1 cellular context compared by ENCODE assay signal in genomic region chr19:7917292-7918061, GRCh38.
A peak's percentile ranks its signal among the peaks of the same experiment; 100 is the strongest.
TF ChIP-seq lines count a peak whose summit lies in the region.

No MANE protein-coding gene starts in this region.

TF ChIP-seq in HEK293, 187 proteins besides CTCF, POLR2A, EP300 and RAD21 (continued from another document and continues in another):
- no peak for TF ChIP-seq GLI2 (tag by site-specific recombination; IDR thresholded peaks at IDR 0.05; ENCODE audit: borderline replicate concordance, low read depth)
- peak; percentile 81 for TF ChIP-seq ZBTB20 (tag by site-specific recombination; IDR thresholded peaks at IDR 0.05)
- no peak for TF ChIP-seq ZSCAN23 (tag by site-specific recombination; IDR thresholded peaks at IDR 0.05)
- TF ChIP-seq ZNF404 (tag by site-specific recombination; IDR thresholded peaks at IDR 0.05) = no peak
- peak; percentile 92 for TF ChIP-seq ZFHX2 (tag by site-specific recombination; conservative IDR thresholded peaks at IDR 0.05)
- no peak for TF ChIP-seq ZNF350 (tag by site-specific recombination; IDR thresholded peaks at IDR 0.05)
- TF ChIP-seq ZNF561 (tag by site-specific recombination; IDR thresholded peaks at IDR 0.05; ENCODE audit: borderline replicate concordance) = peak; percentile 62; the same call in 1 of the 2 replicates
- TF ChIP-seq ZNF549 (tag by site-specific recombination; IDR thresholded peaks at IDR 0.05) = no peak
- no peak for TF ChIP-seq ZNF518A (tag by site-specific recombination; conservative IDR thresholded peaks at IDR 0.05; ENCODE audit: low read depth)
- TF ChIP-seq ZNF558 (tag by site-specific recombination; IDR thresholded peaks at IDR 0.05) = no peak
- no peak for TF ChIP-seq ZNF223 (tag by site-specific recombination; IDR thresholded peaks at IDR 0.05)
- no peak for TF ChIP-seq PBX3 (CRISPR knock-in tag; IDR thresholded peaks at IDR 0.05)
- TF ChIP-seq ZNF704 (tag by site-specific recombination; IDR thresholded peaks at IDR 0.05) = no peak
- no peak for TF ChIP-seq PRDM10 (tag by site-specific recombination; IDR thresholded peaks at IDR 0.05)
- no peak for TF ChIP-seq ZNF707 (tag by site-specific recombination; IDR thresholded peaks at IDR 0.05)
- TF ChIP-seq ZNF513 (tag by site-specific recombination; IDR thresholded peaks at IDR 0.05) = no peak
- TF ChIP-seq ZNF148 (tag by site-specific recombination; IDR thresholded peaks at IDR 0.05; ENCODE audit: borderline replicate concordance) = no peak
- TF ChIP-seq ZNF623 (tag by site-specific recombination; IDR thresholded peaks at IDR 0.05) = no peak
- TF ChIP-seq PATZ1 (tag by site-specific recombination; IDR thresholded peaks at IDR 0.05) = peak; percentile 88
- TF ChIP-seq ZNF585B (tag by site-specific recombination; IDR thresholded peaks at IDR 0.05) = no peak
- no peak for TF ChIP-seq ZNF530 (tag by site-specific recombination; IDR thresholded peaks at IDR 0.05; ENCODE audit: low read depth)
- TF ChIP-seq ZNF610 (tag by site-specific recombination; IDR thresholded peaks at IDR 0.05; ENCODE audit: borderline replicate concordance) = no peak
- TF ChIP-seq ZNF280D (tag by site-specific recombination; IDR thresholded peaks at IDR 0.05) = no peak
- no peak for TF ChIP-seq ZNF23 (tag by site-specific recombination; IDR thresholded peaks at IDR 0.05; ENCODE audit: borderline replicate concordance)
- no peak for TF ChIP-seq GLI4 (tag by site-specific recombination; IDR thresholded peaks at IDR 0.05)
- TF ChIP-seq ZNF26 (tag by site-specific recombination; IDR thresholded peaks at IDR 0.05) = no peak
